12 cellular contexts compared by ENCODE assay signal in the genomic region with DNA sequence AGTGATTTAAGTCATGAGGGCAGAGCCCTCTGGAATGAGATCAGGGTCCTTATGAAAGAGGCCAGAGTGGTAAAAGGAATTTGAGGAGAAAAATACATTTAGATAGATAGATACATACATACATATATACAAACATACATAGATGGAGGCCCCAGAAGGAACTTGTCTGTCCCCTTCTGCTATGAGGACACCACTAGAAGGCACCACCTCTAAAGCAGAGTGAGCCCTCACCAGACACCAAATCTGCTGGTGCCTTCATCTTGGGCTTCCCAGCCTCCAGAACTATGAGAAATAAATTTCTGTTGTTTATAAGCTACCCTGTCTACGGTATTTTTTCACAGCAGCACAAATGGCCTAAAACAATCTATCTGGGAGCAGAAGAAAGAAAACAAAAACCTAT. TPM values are rescaled to one million over a fixed set of nuclear protein-coding genes. Genes with fewer than 3 reads are reported as not detected.
A peak's percentile ranks its signal among the peaks of the same experiment; 100 is the strongest.
DNase-seq lines count a peak whose midpoint lies in the region; ATAC-seq and TF ChIP-seq lines count a peak whose summit lies in the region.
"Had no signal": no experiment of that assay in that cellular context is flagged by ENCODE, and none has a peak within 500 bp of the region (broad histone marks: within the 10 kb centered on the region; RNA-seq: fewer than 3 reads in every experiment).

No MANE protein-coding gene starts in this region.

- peak overlapping the region; percentile 85 for H3K4me3 Mint-ChIP-seq in activated naive CD8-positive, alpha-beta T cell treated with anti-CD3 and anti-CD28 coated beads, Interleukin-2, amount 10 ng/mL, durations not matched to agents 7 days and 5 days

- H3K9ac ChIP-seq in BLaER1, result peak overlapping the region; percentile 62

- peaks cover 84% of the 10 kb centered on the region for H3K4me1 ChIP-seq in BLaER1
- H3K4me1 ChIP-seq in neutrophil (ENCODE audit: control insufficient read depth in 1 of 2, insufficient read depth in 1 of 2, low read depth in 1 of 2, low read length in 1 of 2), result peaks cover 92 to 99% of the 10 kb centered on the region in 2 experiments

- H3K27me3 ChIP-seq in BLaER1 (no peaks in the 10 kb centered on the region), neutrophil (no peaks in the 10 kb centered on the region)

- H3K9me3 ChIP-seq in BLaER1, result no peaks in the 10 kb centered on the region
- no peaks in the 10 kb centered on the region for H3K9me3 ChIP-seq in neutrophil

- DNase-seq in GM13977 (ENCODE audit: low spot score) (no peak), iPS-NIHi7 (ENCODE audit: extremely low spot score) (no peak), NCI-H1694 treated with DMSO at 0.1 percent for 48 hours (lab: John Stamatoyannopoulos, UW) (no peak)
- DNase-seq in activated naive CD8-positive, alpha-beta T cell treated with anti-CD3 and anti-CD28 coated beads, Interleukin-2, amount 10 ng/mL, durations not matched to agents 7 days and 5 days, result no peak
- DNase-seq: activated gamma-delta T cell; NCI-H1436 treated with DMSO at 0.1 percent for 48 hours; stimulated activated CD4-positive, alpha-beta T cell treated with anti-CD3 and anti-CD28 coated beads, Interleukin-4, amount 100 ng/mL, for 24 hours; SW 1271 had no signal

- peak overlapping the region; percentile 78 for H3K27ac ChIP-seq in BLaER1
- H3K27ac ChIP-seq in neutrophil, result peak overlapping the region; percentile 85

- peak overlapping the region; percentile 88 for H3K4me2 ChIP-seq in BLaER1

- H3K27ac Mint-ChIP-seq in activated naive CD8-positive, alpha-beta T cell treated with anti-CD3 and anti-CD28 coated beads, Interleukin-2, amount 10 ng/mL, durations not matched to agents 7 days and 5 days, result peak overlapping the region; percentile 96

- H3K4me3 ChIP-seq in BLaER1, result 0 out of 2 replicates have a peak overlapping the region, but pooled peaks have one; percentile 1
- H3K4me3 ChIP-seq in neutrophil (ENCODE audit: low read depth in 1 of 2, low read length in 1 of 2), result peak overlapping the region; percentile 28 to 35

- no peaks in the 10 kb centered on the region for H3K9me3 Mint-ChIP-seq in activated naive CD8-positive, alpha-beta T cell treated with anti-CD3 and anti-CD28 coated beads, Interleukin-2, amount 10 ng/mL, durations not matched to agents 7 days and 5 days

- H3K36me3 ChIP-seq in BLaER1, result no peaks in the 10 kb centered on the region
- H3K36me3 ChIP-seq in neutrophil, result no peaks in the 10 kb centered on the region

- peak; percentile 26 for TF ChIP-seq CTCF in GM13977 (IDR thresholded peaks at IDR 0.05; ENCODE audit: extremely low read depth, insufficient read depth, missing control alignments)
- no peak for TF ChIP-seq CTCF in neutrophil (IDR thresholded peaks at IDR 0.05)

- no peaks in the 10 kb centered on the region for H4K20me1 ChIP-seq in BLaER1

- H3K4me1 Mint-ChIP-seq in activated naive CD8-positive, alpha-beta T cell treated with anti-CD3 and anti-CD28 coated beads, Interleukin-2, amount 10 ng/mL, durations not matched to agents 7 days and 5 days, result peaks cover 64% of the 10 kb centered on the region

- POLR2A ChIA-PET in activated naive CD8-positive, alpha-beta T cell treated with anti-CD3 and anti-CD28 coated beads, Interleukin-2, amount 10 ng/mL, durations not matched to agents 7 days and 5 days (lab: Charles Lee), result interaction anchor here (0.6 to 4.7 kb wide), 11 partner anchors 12 to 195 kb away, joined by 3 to 42 read pairs (median 4); partner anchors contain the start of gene DNAJA4

- in situ Hi-C loops in GM13977 (cut with MboI; ENCODE audit: low pct_unique_long_range_greater_than_20kb, low sequenced_read_pairs, unreplicated experiment), result no loop called here

- H3K27me3 Mint-ChIP-seq in activated naive CD8-positive, alpha-beta T cell treated with anti-CD3 and anti-CD28 coated beads, Interleukin-2, amount 10 ng/mL, durations not matched to agents 7 days and 5 days, result no peaks in the 10 kb centered on the region

- H3K36me3 Mint-ChIP-seq in activated naive CD8-positive, alpha-beta T cell treated with anti-CD3 and anti-CD28 coated beads, Interleukin-2, amount 10 ng/mL, durations not matched to agents 7 days and 5 days, result peaks cover 9% of the 10 kb centered on the region

- peak; percentile 43 for ATAC-seq in activated naive CD8-positive, alpha-beta T cell treated with anti-CD3 and anti-CD28 coated beads, Interleukin-2, amount 10 ng/mL, durations not matched to agents 7 days and 5 days (ENCODE audit: low read depth)
- ATAC-seq in HG02884 (IDR thresholded peaks at IDR 0.05; ENCODE audit: unreplicated experiment), result no peak
- no peak for ATAC-seq in GM21367 (IDR thresholded peaks at IDR 0.05; ENCODE audit: unreplicated experiment)

RNA-seq across cellular contexts. Expression of gene TBC1D2B, which starts 7.9 kb away (rescaled TPM):
- 100 to 1,000 TPM; 123 to 125 TPM for total RNA-seq in activated naive CD8-positive, alpha-beta T cell treated with anti-CD3 and anti-CD28 coated beads, Interleukin-2, amount 10 ng/mL, durations not matched to agents 7 days and 5 days

RNA-seq across cellular contexts. Expression of gene SH2D7, which starts 22.7 kb away (rescaled TPM):
- under 1 TPM in 1 of 2 experiments, not detected in 1; 0.11 TPM for total RNA-seq in activated naive CD8-positive, alpha-beta T cell treated with anti-CD3 and anti-CD28 coated beads, Interleukin-2, amount 10 ng/mL, durations not matched to agents 7 days and 5 days
